1 cellular context compared by ENCODE assay signal in the genomic region with DNA sequence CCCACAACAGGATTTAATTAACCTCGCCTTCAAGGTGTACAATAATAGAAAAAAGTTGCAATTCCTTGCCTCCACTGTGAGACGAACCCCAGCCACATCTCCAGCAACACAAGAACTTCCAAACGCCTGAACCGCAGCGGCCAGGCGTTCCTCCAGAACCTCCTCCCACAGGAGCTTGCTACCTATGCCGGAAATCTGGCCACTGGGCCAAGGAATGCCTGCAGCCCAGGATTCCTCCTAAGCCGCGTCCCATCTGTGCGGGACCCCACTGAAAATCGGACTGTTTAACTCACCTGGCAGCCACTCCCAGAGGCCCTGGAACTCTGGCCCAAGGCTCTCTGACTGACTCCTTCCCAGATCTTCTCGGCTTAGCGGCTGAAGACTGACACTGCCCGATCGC.
TF ChIP-seq lines count a peak whose summit lies in the region.

No MANE protein-coding gene starts in this region.

TF ChIP-seq in H1, 55 proteins besides CTCF, POLR2A, EP300 and RAD21:
- TF ChIP-seq TBP (IDR thresholded peaks at IDR 0.05; ENCODE audit: low read depth, low read length): 0 out of 2 replicates have a peak, but pooled peaks have one; percentile 21
